ENCODE assay signal across 1 cellular context in genomic region chr4:102612824-102613366, GRCh38.
TF ChIP-seq lines count a peak whose summit lies in the region.

No MANE protein-coding gene starts in this region.

TF ChIP-seq in GM23338, 12 proteins besides CTCF, POLR2A, EP300 and RAD21 (continued from another document):
- TF ChIP-seq, protein P1, sequence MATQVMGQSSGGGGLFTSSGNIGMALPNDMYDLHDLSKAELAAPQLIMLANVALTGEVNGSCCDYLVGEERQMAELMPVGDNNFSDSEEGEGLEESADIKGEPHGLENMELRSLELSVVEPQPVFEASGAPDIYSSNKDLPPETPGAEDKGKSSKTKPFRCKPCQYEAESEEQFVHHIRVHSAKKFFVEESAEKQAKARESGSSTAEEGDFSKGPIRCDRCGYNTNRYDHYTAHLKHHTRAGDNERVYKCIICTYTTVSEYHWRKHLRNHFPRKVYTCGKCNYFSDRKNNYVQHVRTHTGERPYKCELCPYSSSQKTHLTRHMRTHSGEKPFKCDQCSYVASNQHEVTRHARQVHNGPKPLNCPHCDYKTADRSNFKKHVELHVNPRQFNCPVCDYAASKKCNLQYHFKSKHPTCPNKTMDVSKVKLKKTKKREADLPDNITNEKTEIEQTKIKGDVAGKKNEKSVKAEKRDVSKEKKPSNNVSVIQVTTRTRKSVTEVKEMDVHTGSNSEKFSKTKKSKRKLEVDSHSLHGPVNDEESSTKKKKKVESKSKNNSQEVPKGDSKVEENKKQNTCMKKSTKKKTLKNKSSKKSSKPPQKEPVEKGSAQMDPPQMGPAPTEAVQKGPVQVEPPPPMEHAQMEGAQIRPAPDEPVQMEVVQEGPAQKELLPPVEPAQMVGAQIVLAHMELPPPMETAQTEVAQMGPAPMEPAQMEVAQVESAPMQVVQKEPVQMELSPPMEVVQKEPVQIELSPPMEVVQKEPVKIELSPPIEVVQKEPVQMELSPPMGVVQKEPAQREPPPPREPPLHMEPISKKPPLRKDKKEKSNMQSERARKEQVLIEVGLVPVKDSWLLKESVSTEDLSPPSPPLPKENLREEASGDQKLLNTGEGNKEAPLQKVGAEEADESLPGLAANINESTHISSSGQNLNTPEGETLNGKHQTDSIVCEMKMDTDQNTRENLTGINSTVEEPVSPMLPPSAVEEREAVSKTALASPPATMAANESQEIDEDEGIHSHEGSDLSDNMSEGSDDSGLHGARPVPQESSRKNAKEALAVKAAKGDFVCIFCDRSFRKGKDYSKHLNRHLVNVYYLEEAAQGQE (IDR thresholded peaks at IDR 0.05; ENCODE audit: unreplicated experiment): no peak
- TF ChIP-seq EZH2 (IDR thresholded peaks at IDR 0.05; ENCODE audit: low read depth, unreplicated experiment) (no peak), ZNF114 (CRISPR knock-in tag; IDR thresholded peaks at IDR 0.05) (no peak), EZH2phosphoT487 (IDR thresholded peaks at IDR 0.05; ENCODE audit: unreplicated experiment) (no peak), JUNB (IDR thresholded peaks at IDR 0.05; ENCODE audit: unreplicated experiment) (no peak), POLR2AphosphoS5 (IDR thresholded peaks at IDR 0.05; ENCODE audit: low read depth) (no peak), CREB1 (CRISPR knock-in tag; IDR thresholded peaks at IDR 0.05; ENCODE audit: low read depth) (no peak), NANOG (IDR thresholded peaks at IDR 0.05; ENCODE audit: borderline replicate concordance) (no peak), ETS1 (IDR thresholded peaks at IDR 0.05) (no peak)
